In the genomic region with DNA sequence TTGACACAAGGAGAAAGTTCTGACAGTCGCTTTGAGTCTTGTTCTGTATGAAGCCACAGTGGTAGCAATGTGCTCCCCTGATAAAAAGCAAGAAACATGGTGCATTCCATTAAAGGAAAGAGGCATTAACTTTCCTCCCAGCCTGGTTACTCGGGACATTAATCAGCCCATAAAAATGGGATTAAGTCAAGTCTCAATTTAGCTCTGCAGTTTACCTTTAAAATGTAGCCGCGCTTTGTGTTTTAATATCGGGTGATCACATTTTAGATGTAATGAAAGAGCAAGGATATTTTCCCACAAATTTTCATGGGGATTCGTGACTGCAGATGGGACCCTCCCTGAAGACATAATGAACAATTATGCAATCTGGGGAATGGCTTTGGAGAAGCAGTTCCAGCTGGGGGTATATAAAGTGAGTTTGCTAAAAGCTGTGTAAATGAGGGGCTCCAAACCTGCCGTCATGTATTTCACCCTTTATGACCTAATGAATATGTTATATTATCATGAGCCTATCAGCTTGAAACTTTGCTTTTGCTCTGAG, we compare ENCODE assay signal across 1 cellular context.
A peak's percentile ranks its signal among the peaks of the same experiment; 100 is the strongest.
TF ChIP-seq lines count a peak whose summit lies in the region.

No MANE protein-coding gene starts in this region.

TF ChIP-seq in HEK293, 187 proteins besides CTCF, POLR2A, EP300 and RAD21 (continued from another document):
- TF ChIP-seq, protein P1, sequence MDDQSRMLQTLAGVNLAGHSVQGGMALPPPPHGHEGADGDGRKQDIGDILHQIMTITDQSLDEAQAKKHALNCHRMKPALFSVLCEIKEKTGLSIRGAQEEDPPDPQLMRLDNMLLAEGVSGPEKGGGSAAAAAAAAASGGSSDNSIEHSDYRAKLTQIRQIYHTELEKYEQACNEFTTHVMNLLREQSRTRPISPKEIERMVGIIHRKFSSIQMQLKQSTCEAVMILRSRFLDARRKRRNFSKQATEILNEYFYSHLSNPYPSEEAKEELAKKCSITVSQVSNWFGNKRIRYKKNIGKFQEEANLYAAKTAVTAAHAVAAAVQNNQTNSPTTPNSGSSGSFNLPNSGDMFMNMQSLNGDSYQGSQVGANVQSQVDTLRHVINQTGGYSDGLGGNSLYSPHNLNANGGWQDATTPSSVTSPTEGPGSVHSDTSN (CRISPR knock-in tag; IDR thresholded peaks at IDR 0.05), result no peak
- TF ChIP-seq ZSCAN23 (tag by site-specific recombination; IDR thresholded peaks at IDR 0.05) (no peak), ZNF169 (tag by site-specific recombination; IDR thresholded peaks at IDR 0.05) (no peak)
- TF ChIP-seq, protein P2, sequence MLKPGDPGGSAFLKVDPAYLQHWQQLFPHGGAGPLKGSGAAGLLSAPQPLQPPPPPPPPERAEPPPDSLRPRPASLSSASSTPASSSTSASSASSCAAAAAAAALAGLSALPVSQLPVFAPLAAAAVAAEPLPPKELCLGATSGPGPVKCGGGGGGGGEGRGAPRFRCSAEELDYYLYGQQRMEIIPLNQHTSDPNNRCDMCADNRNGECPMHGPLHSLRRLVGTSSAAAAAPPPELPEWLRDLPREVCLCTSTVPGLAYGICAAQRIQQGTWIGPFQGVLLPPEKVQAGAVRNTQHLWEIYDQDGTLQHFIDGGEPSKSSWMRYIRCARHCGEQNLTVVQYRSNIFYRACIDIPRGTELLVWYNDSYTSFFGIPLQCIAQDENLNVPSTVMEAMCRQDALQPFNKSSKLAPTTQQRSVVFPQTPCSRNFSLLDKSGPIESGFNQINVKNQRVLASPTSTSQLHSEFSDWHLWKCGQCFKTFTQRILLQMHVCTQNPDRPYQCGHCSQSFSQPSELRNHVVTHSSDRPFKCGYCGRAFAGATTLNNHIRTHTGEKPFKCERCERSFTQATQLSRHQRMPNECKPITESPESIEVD (tag by site-specific recombination; IDR thresholded peaks at IDR 0.05), result peak; percentile 79
